8 cellular contexts compared by ENCODE assay signal in the genomic region with DNA sequence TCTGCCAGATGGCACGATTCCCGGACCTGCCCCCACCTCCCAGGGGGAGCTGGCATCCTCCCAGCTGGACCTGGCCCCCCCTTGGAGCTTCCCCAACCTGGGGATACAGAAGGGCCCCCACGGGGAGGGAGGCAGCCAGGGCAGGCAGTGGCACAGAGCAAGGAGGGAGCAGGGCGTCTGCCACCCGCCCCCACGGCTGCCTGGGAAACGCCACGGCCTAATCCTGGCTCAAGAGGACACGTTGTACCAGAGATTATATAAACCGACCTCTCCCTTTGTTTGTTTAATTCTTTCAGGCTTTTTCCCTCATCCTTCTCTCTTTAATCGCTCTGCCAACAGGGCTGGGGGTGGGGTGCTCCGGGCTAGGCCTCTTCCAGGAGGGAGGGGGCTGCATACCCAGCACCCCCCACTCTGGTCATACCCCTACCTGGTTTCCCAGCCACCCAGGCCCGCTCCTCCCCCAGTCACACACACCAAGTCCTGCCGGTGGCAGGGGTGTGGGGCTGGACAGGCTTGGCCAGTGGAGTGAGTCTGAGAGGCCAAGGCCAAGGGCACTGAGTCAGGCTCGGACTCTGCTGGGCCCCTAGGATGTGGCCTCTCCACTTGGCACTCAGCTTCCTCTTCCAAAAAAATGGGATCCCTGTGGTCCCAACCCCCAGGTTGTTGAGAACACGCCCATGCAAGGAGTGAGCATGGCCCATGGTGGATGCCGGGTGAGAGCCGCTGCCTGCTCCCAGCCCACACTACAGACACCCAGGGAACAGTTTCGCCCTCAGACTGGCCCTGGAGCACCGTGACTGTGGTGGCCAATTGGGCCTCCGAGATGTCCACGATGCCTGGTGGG. TPM values are rescaled to one million over a fixed set of nuclear protein-coding genes. Genes with fewer than 3 reads are reported as not detected.
A peak's percentile ranks its signal among the peaks of the same experiment; 100 is the strongest.
DNase-seq lines count a peak whose midpoint lies in the region; ATAC-seq and TF ChIP-seq lines count a peak whose summit lies in the region.

No MANE protein-coding gene starts in this region.

- H3K36me3 ChIP-seq in IMR-90 (ENCODE audit: control insufficient read depth, insufficient read depth, low read length) (no peaks in the 10 kb centered on the region), suprapubic skin (no peaks in the 10 kb centered on the region)

- H2AK5ac ChIP-seq in IMR-90 (ENCODE audit: low read depth, low read length) = peak overlapping the region; percentile 94

- H3K4me1 ChIP-seq in IMR-90 (ENCODE audit: control insufficient read depth, insufficient read depth, low read length) = peaks cover 24% of the 10 kb centered on the region
- peaks cover 57% of the 10 kb centered on the region for H3K4me1 ChIP-seq in suprapubic skin

- no peaks in the 10 kb centered on the region for H4K20me1 ChIP-seq in IMR-90 (ENCODE audit: insufficient read depth, low read length)

- TF ChIP-seq POLR2A in IMR-90 (IDR thresholded peaks at IDR 0.05; ENCODE audit: low read depth, low read length) = no peak
- no peak for TF ChIP-seq POLR2A in suprapubic skin (IDR thresholded peaks at IDR 0.05)

- no peak for TF ChIP-seq RAD21 in IMR-90 (IDR thresholded peaks at IDR 0.05; ENCODE audit: low read length)

- peak overlapping the region; percentile 62 for H3K14ac ChIP-seq in IMR-90 (replicated peaks; ENCODE audit: low read depth, low read length)

- H3K18ac ChIP-seq in IMR-90 (ENCODE audit: low read depth, low read length) = peak overlapping the region; percentile 26

- no TSS peak for BruUV-seq in IMR-90 (replicated peaks; lab: Mats Ljungman, UMichigan)

- peak; percentile 94 for TF ChIP-seq EP300 in suprapubic skin (IDR thresholded peaks at IDR 0.05)

- H3K79me1 ChIP-seq in IMR-90 (ENCODE audit: low read depth in 1 of 2, low read length in 2 of 2) = no peaks in the 10 kb centered on the region; a peak in 1 of 4 replicates

- H4K5ac ChIP-seq in IMR-90 (ENCODE audit: low read depth, low read length) = peak overlapping the region; percentile 47

- peak overlapping the region; percentile 53 for H2BK5ac ChIP-seq in IMR-90 (ENCODE audit: low read depth, low read length, poor library complexity, severe bottlenecking)

- POLR2A ChIA-PET in IMR-90 (lab: Charles Lee; ENCODE audit: unreplicated experiment) = no interaction called here

- H3K9ac ChIP-seq in IMR-90 (ENCODE audit: low read depth, low read length) = peak overlapping the region; percentile 40

- peak overlapping the region; percentile 92 for H2AK9ac ChIP-seq in IMR-90 (replicated peaks; ENCODE audit: low read depth, low read length, poor library complexity)

- H3K56ac ChIP-seq in IMR-90 (ENCODE audit: extremely low read depth, insufficient read depth, low read length) = no peak overlapping the region

- H2BK15ac ChIP-seq in IMR-90 (ENCODE audit: low read depth, low read length) = peak overlapping the region; percentile 92; the same call in 2 of the 3 replicates

- ATAC-seq in IMR-90 (ENCODE audit: low read depth) = peak; percentile 88
- ATAC-seq in GM18520 (IDR thresholded peaks at IDR 0.05; ENCODE audit: unreplicated experiment) = no peak
- no peak for ATAC-seq in GM19035 (IDR thresholded peaks at IDR 0.05; ENCODE audit: unreplicated experiment)
- ATAC-seq in HG03432 (IDR thresholded peaks at IDR 0.05; ENCODE audit: unreplicated experiment) = no peak

- intact Hi-C loops in IMR-90 (cut with micrococcal nuclease) = no loop called here

- H3K9me3 ChIP-seq in IMR-90 (ENCODE audit: control insufficient read depth, insufficient read depth, low read length) (no peaks in the 10 kb centered on the region), suprapubic skin (no peaks in the 10 kb centered on the region)

- H3K4ac ChIP-seq in IMR-90 (ENCODE audit: low read depth, low read length) = peak overlapping the region; percentile 51

- TF ChIP-seq CTCF in IMR-90 (conservative IDR thresholded peaks at IDR 0.05; ENCODE audit: low read depth, low read length) (no peak), suprapubic skin (IDR thresholded peaks at IDR 0.05) (no peak)

- peak overlapping the region; percentile 69 for H2BK120ac ChIP-seq in IMR-90 (ENCODE audit: low read depth, low read length)

- H2BK20ac ChIP-seq in IMR-90 (ENCODE audit: low read depth, low read length) = peak overlapping the region; percentile 53

- H4K8ac ChIP-seq in IMR-90 (ENCODE audit: low read depth in 2 of 2, low read length in 2 of 2) = peak overlapping the region; percentile 81 to 84

- dilution Hi-C loops in IMR-90 (cut with HindIII; ENCODE audit: low sequenced_read_pairs, unreplicated experiment) = no loop called here

- in situ Hi-C loops in IMR-90 (cut with MboI; ENCODE audit: low sequenced_read_pairs) = no loop called here

- WGBS in IMR-90 (ENCODE audit: extremely low coverage in 2 of 2, insufficient read length in 1 of 2), 2 experiments = 68% methylated on average over 7 of the region's 22 CpGs; no CpG with 5 or more reads in 1 of the 2 experiments
- WGBS in suprapubic skin = 19% methylated on average over 16 of the region's 22 CpGs

- CTCF ChIA-PET in IMR-90 (lab: Yijun Ruan, JAX) = no interaction called here

- peak overlapping the region; percentile 87 for H2AFZ ChIP-seq in IMR-90 (replicated peaks; ENCODE audit: low read length, poor library complexity)

- peaks cover 9% of the 10 kb centered on the region; the same call in 1 of the 2 replicates for H3K9me1 ChIP-seq in IMR-90 (ENCODE audit: insufficient read depth, low read length)

- peak overlapping the region; percentile 40; the same call in 1 of the 2 replicates for H3K4me2 ChIP-seq in IMR-90 (ENCODE audit: low read depth, low read length)

- H3K4me3 ChIP-seq in IMR-90 (ENCODE audit: insufficient read depth, low read depth, low read length) (no peak overlapping the region), suprapubic skin (peak overlapping the region; percentile 10)

- no peaks in the 10 kb centered on the region for H3K27me3 ChIP-seq in IMR-90 (ENCODE audit: control insufficient read depth, insufficient read depth, low read length)
- H3K27me3 ChIP-seq in suprapubic skin = no peaks in the 10 kb centered on the region

- H4K91ac ChIP-seq in IMR-90 (ENCODE audit: insufficient read depth, low read depth, low read length) = peak overlapping the region; percentile 89

- DNase-seq in IMR-90 (peak; percentile 48), brain pericyte (ENCODE audit: low read depth, low spot score) (peak; percentile 39), kidney glomerular epithelial cell (lab: John Stamatoyannopoulos, UW) (peak; percentile 68), suprapubic skin (ENCODE audit: low spot score in 2 of 2) (peak; percentile 92), SKM-1 treated with dmso at 0.1 percent for 144 hours (lab: John Stamatoyannopoulos, UW; ENCODE audit: unreplicated experiment) (no peak)

- H3K27ac ChIP-seq in IMR-90 (ENCODE audit: insufficient read depth, low read length) (peak overlapping the region; percentile 56), suprapubic skin (peak overlapping the region; percentile 90)

- H3K23ac ChIP-seq in IMR-90 (ENCODE audit: low read depth, low read length) = 0 out of 2 replicates have a peak overlapping the region, but pooled peaks have one; percentile 13

TF ChIP-seq in IMR-90, 13 proteins besides CTCF, POLR2A, EP300 and RAD21:
- no peak for TF ChIP-seq SMC3 (IDR thresholded peaks at IDR 0.05; ENCODE audit: low read depth, low read length)
- peak; percentile 40; the same call in 1 of the 2 replicates for TF ChIP-seq MAZ (IDR thresholded peaks at IDR 0.05; ENCODE audit: borderline replicate concordance, low read depth, low read length)
TF ChIP-seq in IMR-90: peak in this region for 1.

RNA-seq across cellular contexts. Expression of a gene that starts 29.5 kb away (rescaled TPM):
- 21.9 and 26.9 TPM in 2 replicates for total RNA-seq in IMR-90 (2012; rRNA removed)
- 29.2 and 32.1 TPM in 2 replicates for polyA plus RNA-seq in IMR-90 (2012; rRNA removed)
- 19.6 and 28.1 TPM in 2 replicates for polyA plus RNA-seq in IMR-90 (2012; cell fraction: cytosol; rRNA removed)
- polyA plus RNA-seq in IMR-90 (2012; cell fraction: nucleus; rRNA removed; ENCODE audit: low replicate concordance) = 23.6 and 45.1 TPM in 2 replicates
- 100 to 1,000 TPM; 135 to 234 (median 194) TPM for total RNA-seq in suprapubic skin
